Comparison of ENCODE assay signal across 23 cellular contexts in genomic region chr20:615494-615893, GRCh38. TPM values are rescaled to one million over a fixed set of nuclear protein-coding genes. Genes with fewer than 3 reads are reported as not detected.
"Had no signal": no experiment of that assay in that cellular context is flagged by ENCODE, and none has a peak within 500 bp of the region (broad histone marks: within the 10 kb centered on the region; RNA-seq: fewer than 3 reads in every experiment).

No MANE protein-coding gene starts in this region.

- H3K27ac Mint-ChIP-seq: activated naive CD4-positive, alpha-beta T cell treated with anti-CD3 and anti-CD28 coated beads, Interleukin-2, amount 50 U/mL, for 24 hours; endodermal cell; memory B cell; nephron progenitor cell; stimulated activated effector memory CD8-positive, alpha-beta T cell treated with anti-CD3 and anti-CD28 coated beads, Interleukin-12 subunit alpha, Interleukin-12 subunit beta, amount 100 ng/mL, for 72 hours; stimulated activated naive CD8-positive, alpha-beta T cell treated with anti-CD3 and anti-CD28 coated beads, Interleukin-15, amount 100 ng/mL, for 72 hours; WTC11 had no signal

- H3K36me3 Mint-ChIP-seq: stimulated activated effector memory CD8-positive, alpha-beta T cell treated with anti-CD3 and anti-CD28 coated beads, Interleukin-12 subunit alpha, Interleukin-12 subunit beta, amount 100 ng/mL, for 72 hours; WTC11 had no signal

- H3K36me3 ChIP-seq: cardiac muscle cell, esophagus squamous epithelium, gastroesophageal sphincter, right lobe of liver, tibial artery had no signal

- DNase-seq: activated gamma-delta T cell treated with Interleukin-2 at 50 U/mL for 16 hours; activated T-cell treated with anti-CD3 and anti-CD28 coated beads, Interleukin-2, amount 50 U/mL, for 1 hour; anterior cingulate cortex; body of pancreas; cortex of kidney; endodermal cell; esophagus squamous epithelium; head of caudate nucleus; hypothalamus; mucosa of descending colon; nephron progenitor cell; right lobe of liver; stimulated activated CD4-positive, alpha-beta T cell treated with anti-CD3 and anti-CD28 coated beads, Interleukin-1b, Interleukin-23, amount 100 ng/mL, for 48 hours; stimulated activated naive CD8-positive, alpha-beta T cell treated with anti-CD3 and anti-CD28 coated beads, Interleukin-15, amount 100 ng/mL, for 72 hours; tibial artery had no signal

- H3K4me3 Mint-ChIP-seq: activated naive CD4-positive, alpha-beta T cell treated with anti-CD3 and anti-CD28 coated beads, Interleukin-2, amount 50 U/mL, for 24 hours; endodermal cell; memory B cell; nephron progenitor cell; stimulated activated effector memory CD8-positive, alpha-beta T cell treated with anti-CD3 and anti-CD28 coated beads, Interleukin-12 subunit alpha, Interleukin-12 subunit beta, amount 100 ng/mL, for 72 hours; stimulated activated naive CD8-positive, alpha-beta T cell treated with anti-CD3 and anti-CD28 coated beads, Interleukin-15, amount 100 ng/mL, for 72 hours; WTC11 had no signal

- H3K9me3 ChIP-seq: mucosa of descending colon, right lobe of liver had no signal

- H3K4me3 ChIP-seq: body of pancreas, cardiac muscle cell, esophagus squamous epithelium, gastroesophageal sphincter, mucosa of descending colon, right lobe of liver, skin epidermis, tibial artery had no signal

- H3K4me1 ChIP-seq: body of pancreas, right lobe of liver had no signal

- H3K27ac ChIP-seq: body of pancreas, cardiac muscle cell, esophagus squamous epithelium, gastroesophageal sphincter, right lobe of liver, skin epidermis, tibial artery had no signal

RNA-seq across cellular contexts. Expression of gene TCF15, which starts 5.4 kb away (rescaled TPM):
- total RNA-seq: body of pancreas, esophagus squamous epithelium, liver had no signal
